Comparison of ENCODE assay signal across 1 cellular context in genomic region chr6:166330612-166331011, GRCh38.
A peak's percentile ranks its signal among the peaks of the same experiment; 100 is the strongest.
TF ChIP-seq lines count a peak whose summit lies in the region.

No MANE protein-coding gene starts in this region.

TF ChIP-seq in HepG2, 621 proteins besides CTCF, POLR2A, EP300 and RAD21 (continued from another document and continues in another):
- TF ChIP-seq, protein P1, sequence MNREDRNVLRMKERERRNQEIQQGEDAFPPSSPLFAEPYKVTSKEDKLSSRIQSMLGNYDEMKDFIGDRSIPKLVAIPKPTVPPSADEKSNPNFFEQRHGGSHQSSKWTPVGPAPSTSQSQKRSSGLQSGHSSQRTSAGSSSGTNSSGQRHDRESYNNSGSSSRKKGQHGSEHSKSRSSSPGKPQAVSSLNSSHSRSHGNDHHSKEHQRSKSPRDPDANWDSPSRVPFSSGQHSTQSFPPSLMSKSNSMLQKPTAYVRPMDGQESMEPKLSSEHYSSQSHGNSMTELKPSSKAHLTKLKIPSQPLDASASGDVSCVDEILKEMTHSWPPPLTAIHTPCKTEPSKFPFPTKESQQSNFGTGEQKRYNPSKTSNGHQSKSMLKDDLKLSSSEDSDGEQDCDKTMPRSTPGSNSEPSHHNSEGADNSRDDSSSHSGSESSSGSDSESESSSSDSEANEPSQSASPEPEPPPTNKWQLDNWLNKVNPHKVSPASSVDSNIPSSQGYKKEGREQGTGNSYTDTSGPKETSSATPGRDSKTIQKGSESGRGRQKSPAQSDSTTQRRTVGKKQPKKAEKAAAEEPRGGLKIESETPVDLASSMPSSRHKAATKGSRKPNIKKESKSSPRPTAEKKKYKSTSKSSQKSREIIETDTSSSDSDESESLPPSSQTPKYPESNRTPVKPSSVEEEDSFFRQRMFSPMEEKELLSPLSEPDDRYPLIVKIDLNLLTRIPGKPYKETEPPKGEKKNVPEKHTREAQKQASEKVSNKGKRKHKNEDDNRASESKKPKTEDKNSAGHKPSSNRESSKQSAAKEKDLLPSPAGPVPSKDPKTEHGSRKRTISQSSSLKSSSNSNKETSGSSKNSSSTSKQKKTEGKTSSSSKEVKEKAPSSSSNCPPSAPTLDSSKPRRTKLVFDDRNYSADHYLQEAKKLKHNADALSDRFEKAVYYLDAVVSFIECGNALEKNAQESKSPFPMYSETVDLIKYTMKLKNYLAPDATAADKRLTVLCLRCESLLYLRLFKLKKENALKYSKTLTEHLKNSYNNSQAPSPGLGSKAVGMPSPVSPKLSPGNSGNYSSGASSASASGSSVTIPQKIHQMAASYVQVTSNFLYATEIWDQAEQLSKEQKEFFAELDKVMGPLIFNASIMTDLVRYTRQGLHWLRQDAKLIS (CRISPR knock-in tag; IDR thresholded peaks at IDR 0.05) = no peak
- TF ChIP-seq DMAP1 (CRISPR knock-in tag; IDR thresholded peaks at IDR 0.05) = peak; percentile 70; the same call in 1 of the 2 replicates
- no peak for TF ChIP-seq HOXA5 (CRISPR knock-in tag; IDR thresholded peaks at IDR 0.05)
- TF ChIP-seq SMAD3 (CRISPR knock-in tag; IDR thresholded peaks at IDR 0.05) = peak; percentile 45; the same call in 1 of the 2 replicates
- no peak for TF ChIP-seq ATF1 (CRISPR knock-in tag; IDR thresholded peaks at IDR 0.05)
- peak; percentile 47; the same call in 1 of the 2 replicates for TF ChIP-seq GMEB1 (CRISPR knock-in tag; IDR thresholded peaks at IDR 0.05; ENCODE audit: borderline replicate concordance)
- TF ChIP-seq CCAR2 (optimal IDR thresholded peaks at IDR 0.05; ENCODE audit: low read depth, low read length) = no peak
- no peak for TF ChIP-seq POLR2AphosphoS2 (IDR thresholded peaks at IDR 0.05; ENCODE audit: low read depth, low read length)
- TF ChIP-seq MXD4 (CRISPR knock-in tag; IDR thresholded peaks at IDR 0.05) = peak; percentile 66; the same call in 1 of the 2 replicates
- no peak for TF ChIP-seq TRIM24 (CRISPR knock-in tag; IDR thresholded peaks at IDR 0.05)
- no peak for TF ChIP-seq ZNF724P (CRISPR knock-in tag; IDR thresholded peaks at IDR 0.05; ENCODE audit: borderline replicate concordance)
- TF ChIP-seq SMARCE1 (IDR thresholded peaks at IDR 0.05; ENCODE audit: borderline replicate concordance) = no peak
- TF ChIP-seq, protein P2, sequence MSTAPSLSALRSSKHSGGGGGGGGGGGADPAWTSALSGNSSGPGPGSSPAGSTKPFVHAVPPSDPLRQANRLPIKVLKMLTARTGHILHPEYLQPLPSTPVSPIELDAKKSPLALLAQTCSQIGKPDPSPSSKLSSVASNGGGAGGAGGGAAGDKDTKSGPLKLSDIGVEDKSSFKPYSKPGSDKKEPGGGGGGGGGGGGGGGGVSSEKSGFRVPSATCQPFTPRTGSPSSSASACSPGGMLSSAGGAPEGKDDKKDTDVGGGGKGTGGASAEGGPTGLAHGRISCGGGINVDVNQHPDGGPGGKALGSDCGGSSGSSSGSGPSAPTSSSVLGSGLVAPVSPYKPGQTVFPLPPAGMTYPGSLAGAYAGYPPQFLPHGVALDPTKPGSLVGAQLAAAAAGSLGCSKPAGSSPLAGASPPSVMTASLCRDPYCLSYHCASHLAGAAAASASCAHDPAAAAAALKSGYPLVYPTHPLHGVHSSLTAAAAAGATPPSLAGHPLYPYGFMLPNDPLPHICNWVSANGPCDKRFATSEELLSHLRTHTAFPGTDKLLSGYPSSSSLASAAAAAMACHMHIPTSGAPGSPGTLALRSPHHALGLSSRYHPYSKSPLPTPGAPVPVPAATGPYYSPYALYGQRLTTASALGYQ (CRISPR knock-in tag; IDR thresholded peaks at IDR 0.05) = no peak
- TF ChIP-seq ZNF451 (CRISPR knock-in tag; IDR thresholded peaks at IDR 0.05) = no peak
- TF ChIP-seq ZNF543 (CRISPR knock-in tag; IDR thresholded peaks at IDR 0.05) = no peak
- no peak for TF ChIP-seq ETV6 (CRISPR knock-in tag; conservative IDR thresholded peaks at IDR 0.05)
- TF ChIP-seq, protein P3, sequence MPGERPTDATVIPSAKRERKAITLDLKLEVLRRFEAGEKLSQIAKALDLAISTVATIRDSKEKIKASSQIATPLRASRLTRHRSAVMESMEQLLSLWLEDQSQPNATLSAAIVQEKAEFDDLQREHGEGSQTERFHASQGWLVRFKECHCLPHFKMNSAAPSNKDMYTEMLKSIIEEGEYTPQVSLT (CRISPR knock-in tag; IDR thresholded peaks at IDR 0.05; ENCODE audit: borderline replicate concordance, low read depth) = no peak
- no peak for TF ChIP-seq MBNL3 (CRISPR knock-in tag; conservative IDR thresholded peaks at IDR 0.05)
- peak; percentile 60; the same call in 1 of the 2 replicates for TF ChIP-seq MYC (CRISPR knock-in tag; IDR thresholded peaks at IDR 0.05; ENCODE audit: borderline replicate concordance)
- TF ChIP-seq ZNF598 (CRISPR knock-in tag; IDR thresholded peaks at IDR 0.05; ENCODE audit: borderline replicate concordance) = peak; percentile 52; the same call in 1 of the 2 replicates
- TF ChIP-seq PRPF4 (IDR thresholded peaks at IDR 0.05; ENCODE audit: low read depth, low read length, poor library complexity, severe bottlenecking) = no peak
- TF ChIP-seq ZNF737 (CRISPR knock-in tag; IDR thresholded peaks at IDR 0.05; ENCODE audit: borderline replicate concordance) = no peak
- TF ChIP-seq EZH2 (conservative IDR thresholded peaks at IDR 0.05; ENCODE audit: low read depth, low read length) = no peak
- no peak for TF ChIP-seq ZNF205 (CRISPR knock-in tag; IDR thresholded peaks at IDR 0.05)
- TF ChIP-seq CBX2 (IDR thresholded peaks at IDR 0.05; ENCODE audit: low read depth, low read length) = no peak
- TF ChIP-seq CBX2 (CRISPR knock-in tag; IDR thresholded peaks at IDR 0.05; ENCODE audit: low read depth) = no peak
- TF ChIP-seq, protein P4, sequence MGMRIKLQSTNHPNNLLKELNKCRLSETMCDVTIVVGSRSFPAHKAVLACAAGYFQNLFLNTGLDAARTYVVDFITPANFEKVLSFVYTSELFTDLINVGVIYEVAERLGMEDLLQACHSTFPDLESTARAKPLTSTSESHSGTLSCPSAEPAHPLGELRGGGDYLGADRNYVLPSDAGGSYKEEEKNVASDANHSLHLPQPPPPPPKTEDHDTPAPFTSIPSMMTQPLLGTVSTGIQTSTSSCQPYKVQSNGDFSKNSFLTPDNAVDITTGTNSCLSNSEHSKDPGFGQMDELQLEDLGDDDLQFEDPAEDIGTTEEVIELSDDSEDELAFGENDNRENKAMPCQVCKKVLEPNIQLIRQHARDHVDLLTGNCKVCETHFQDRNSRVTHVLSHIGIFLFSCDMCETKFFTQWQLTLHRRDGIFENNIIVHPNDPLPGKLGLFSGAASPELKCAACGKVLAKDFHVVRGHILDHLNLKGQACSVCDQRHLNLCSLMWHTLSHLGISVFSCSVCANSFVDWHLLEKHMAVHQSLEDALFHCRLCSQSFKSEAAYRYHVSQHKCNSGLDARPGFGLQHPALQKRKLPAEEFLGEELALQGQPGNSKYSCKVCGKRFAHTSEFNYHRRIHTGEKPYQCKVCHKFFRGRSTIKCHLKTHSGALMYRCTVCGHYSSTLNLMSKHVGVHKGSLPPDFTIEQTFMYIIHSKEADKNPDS (CRISPR knock-in tag; IDR thresholded peaks at IDR 0.05) = no peak
- TF ChIP-seq EHMT2 (IDR thresholded peaks at IDR 0.05; ENCODE audit: borderline replicate concordance, low read depth, low read length) = no peak; the same call in 1 of the 2 replicates
- TF ChIP-seq CBX5 (CRISPR knock-in tag; IDR thresholded peaks at IDR 0.05; ENCODE audit: borderline replicate concordance) = peak; percentile 88; the same call in 1 of the 2 replicates
- TF ChIP-seq PBX2 (CRISPR knock-in tag; IDR thresholded peaks at IDR 0.05) = no peak
- no peak for TF ChIP-seq BRCA1 (CRISPR knock-in tag; IDR thresholded peaks at IDR 0.05)
- no peak for TF ChIP-seq ZNF605 (CRISPR knock-in tag; IDR thresholded peaks at IDR 0.05)
- no peak for TF ChIP-seq ATF7-NPFF (CRISPR knock-in tag; IDR thresholded peaks at IDR 0.05; ENCODE audit: low read depth)
- TF ChIP-seq ZBTB7B (CRISPR knock-in tag; IDR thresholded peaks at IDR 0.05) = peak; percentile 56; the same call in 1 of the 2 replicates
- peak; percentile 67 for TF ChIP-seq TEAD3 (CRISPR knock-in tag; optimal IDR thresholded peaks at IDR 0.05; ENCODE audit: borderline replicate concordance)
- TF ChIP-seq PAX8 (CRISPR knock-in tag; IDR thresholded peaks at IDR 0.05; ENCODE audit: borderline replicate concordance) = no peak
- TF ChIP-seq NPAS2 (CRISPR knock-in tag; IDR thresholded peaks at IDR 0.05; ENCODE audit: borderline replicate concordance) = no peak
- no peak for TF ChIP-seq SNAPC2 (CRISPR knock-in tag; IDR thresholded peaks at IDR 0.05)
- TF ChIP-seq SNRNP70 (IDR thresholded peaks at IDR 0.05; ENCODE audit: low read depth, low read length) = no peak
- TF ChIP-seq ZEB1 (IDR thresholded peaks at IDR 0.05; ENCODE audit: insufficient replicate concordance, low read depth) = no peak
- TF ChIP-seq, protein P5, sequence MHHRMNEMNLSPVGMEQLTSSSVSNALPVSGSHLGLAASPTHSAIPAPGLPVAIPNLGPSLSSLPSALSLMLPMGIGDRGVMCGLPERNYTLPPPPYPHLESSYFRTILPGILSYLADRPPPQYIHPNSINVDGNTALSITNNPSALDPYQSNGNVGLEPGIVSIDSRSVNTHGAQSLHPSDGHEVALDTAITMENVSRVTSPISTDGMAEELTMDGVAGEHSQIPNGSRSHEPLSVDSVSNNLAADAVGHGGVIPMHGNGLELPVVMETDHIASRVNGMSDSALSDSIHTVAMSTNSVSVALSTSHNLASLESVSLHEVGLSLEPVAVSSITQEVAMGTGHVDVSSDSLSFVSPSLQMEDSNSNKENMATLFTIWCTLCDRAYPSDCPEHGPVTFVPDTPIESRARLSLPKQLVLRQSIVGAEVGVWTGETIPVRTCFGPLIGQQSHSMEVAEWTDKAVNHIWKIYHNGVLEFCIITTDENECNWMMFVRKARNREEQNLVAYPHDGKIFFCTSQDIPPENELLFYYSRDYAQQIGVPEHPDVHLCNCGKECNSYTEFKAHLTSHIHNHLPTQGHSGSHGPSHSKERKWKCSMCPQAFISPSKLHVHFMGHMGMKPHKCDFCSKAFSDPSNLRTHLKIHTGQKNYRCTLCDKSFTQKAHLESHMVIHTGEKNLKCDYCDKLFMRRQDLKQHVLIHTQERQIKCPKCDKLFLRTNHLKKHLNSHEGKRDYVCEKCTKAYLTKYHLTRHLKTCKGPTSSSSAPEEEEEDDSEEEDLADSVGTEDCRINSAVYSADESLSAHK (CRISPR knock-in tag; IDR thresholded peaks at IDR 0.05; ENCODE audit: borderline replicate concordance) = no peak
- TF ChIP-seq EED (CRISPR knock-in tag; IDR thresholded peaks at IDR 0.05) = no peak
- no peak for TF ChIP-seq ZNF335 (CRISPR knock-in tag; IDR thresholded peaks at IDR 0.05)
- peak; percentile 35; the same call in 1 of the 2 replicates for TF ChIP-seq SIN3A (IDR thresholded peaks at IDR 0.05; ENCODE audit: borderline replicate concordance, low read depth, low read length)
- TF ChIP-seq SMAD9 (CRISPR knock-in tag; IDR thresholded peaks at IDR 0.05) = no peak
- TF ChIP-seq GTF3A (CRISPR knock-in tag; conservative IDR thresholded peaks at IDR 0.05) = no peak
- TF ChIP-seq NFIB (CRISPR knock-in tag; IDR thresholded peaks at IDR 0.05; ENCODE audit: borderline replicate concordance) = no peak
- peak; percentile 64; the same call in 1 of the 2 replicates for TF ChIP-seq CBFB (CRISPR knock-in tag; IDR thresholded peaks at IDR 0.05)
- TF ChIP-seq, protein P6, sequence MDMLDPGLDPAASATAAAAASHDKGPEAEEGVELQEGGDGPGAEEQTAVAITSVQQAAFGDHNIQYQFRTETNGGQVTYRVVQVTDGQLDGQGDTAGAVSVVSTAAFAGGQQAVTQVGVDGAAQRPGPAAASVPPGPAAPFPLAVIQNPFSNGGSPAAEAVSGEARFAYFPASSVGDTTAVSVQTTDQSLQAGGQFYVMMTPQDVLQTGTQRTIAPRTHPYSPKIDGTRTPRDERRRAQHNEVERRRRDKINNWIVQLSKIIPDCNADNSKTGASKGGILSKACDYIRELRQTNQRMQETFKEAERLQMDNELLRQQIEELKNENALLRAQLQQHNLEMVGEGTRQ (IDR thresholded peaks at IDR 0.05; ENCODE audit: low read depth, low read length) = no peak
- TF ChIP-seq, protein P6 (CRISPR knock-in tag; IDR thresholded peaks at IDR 0.05; ENCODE audit: borderline replicate concordance) = no peak
- TF ChIP-seq ZFP37 (CRISPR knock-in tag; IDR thresholded peaks at IDR 0.05; ENCODE audit: borderline replicate concordance) = no peak; the same call in 1 of the 2 replicates
- no peak for TF ChIP-seq ZNF816 (CRISPR knock-in tag; IDR thresholded peaks at IDR 0.05; ENCODE audit: borderline replicate concordance)
- TF ChIP-seq, protein P7, sequence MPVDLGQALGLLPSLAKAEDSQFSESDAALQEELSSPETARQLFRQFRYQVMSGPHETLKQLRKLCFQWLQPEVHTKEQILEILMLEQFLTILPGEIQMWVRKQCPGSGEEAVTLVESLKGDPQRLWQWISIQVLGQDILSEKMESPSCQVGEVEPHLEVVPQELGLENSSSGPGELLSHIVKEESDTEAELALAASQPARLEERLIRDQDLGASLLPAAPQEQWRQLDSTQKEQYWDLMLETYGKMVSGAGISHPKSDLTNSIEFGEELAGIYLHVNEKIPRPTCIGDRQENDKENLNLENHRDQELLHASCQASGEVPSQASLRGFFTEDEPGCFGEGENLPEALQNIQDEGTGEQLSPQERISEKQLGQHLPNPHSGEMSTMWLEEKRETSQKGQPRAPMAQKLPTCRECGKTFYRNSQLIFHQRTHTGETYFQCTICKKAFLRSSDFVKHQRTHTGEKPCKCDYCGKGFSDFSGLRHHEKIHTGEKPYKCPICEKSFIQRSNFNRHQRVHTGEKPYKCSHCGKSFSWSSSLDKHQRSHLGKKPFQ (CRISPR knock-in tag; IDR thresholded peaks at IDR 0.05; ENCODE audit: insufficient replicate concordance) = no peak
- no peak for TF ChIP-seq CBX1 (IDR thresholded peaks at IDR 0.05; ENCODE audit: low read depth)
